In the genomic region with DNA sequence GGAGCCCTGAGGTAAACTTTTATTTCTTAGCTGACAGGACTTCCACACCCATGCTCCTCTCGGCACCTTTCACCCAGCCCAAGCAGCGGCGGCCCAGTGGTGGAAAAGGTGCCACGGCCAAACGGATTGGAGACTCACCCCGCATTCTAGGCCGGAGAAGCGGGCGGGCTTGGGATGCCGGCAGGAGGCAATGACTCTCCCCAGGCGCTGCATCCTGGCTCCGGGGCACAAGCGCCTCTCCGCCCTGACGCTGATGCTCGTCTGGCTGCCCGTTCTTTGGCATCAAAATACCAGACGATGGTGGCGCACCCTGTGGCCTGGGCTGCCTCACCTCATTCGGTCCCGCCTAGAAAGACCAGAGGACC, we compare ENCODE assay signal across 12 cellular contexts. TPM values are rescaled to one million over a fixed set of nuclear protein-coding genes. Genes with fewer than 3 reads are reported as not detected.
DNase-seq lines count a peak whose midpoint lies in the region; ATAC-seq, FAIRE-seq and TF ChIP-seq lines count a peak whose summit lies in the region.
"Had no signal": no experiment of that assay in that cellular context is flagged by ENCODE, and none has a peak within 500 bp of the region (broad histone marks: within the 10 kb centered on the region; RNA-seq: fewer than 3 reads in every experiment).

No MANE protein-coding gene starts in this region.

- H3K27me3 ChIP-seq in CD8-positive, alpha-beta T cell (ENCODE audit: insufficient read depth, low read length) = no peaks in the 10 kb centered on the region
- H3K27me3 ChIP-seq in ovary = no peaks in the 10 kb centered on the region
- H3K27me3 ChIP-seq: MG63 had no signal

- no peak for ATAC-seq in CD8-positive, alpha-beta T cell
- ATAC-seq in HG03378 (IDR thresholded peaks at IDR 0.05; ENCODE audit: unreplicated experiment) = no peak
- ATAC-seq: HCT116 had no signal

- H3K36me3 Mint-ChIP-seq in CD8-positive, alpha-beta T cell = peaks cover 46% of the 10 kb centered on the region

- no peak for DNase-seq in CD8-positive, alpha-beta T cell
- DNase-seq in RWPE1 (ENCODE audit: low spot score) (no peak), epithelial cell of prostate (ENCODE audit: low read depth, low spot score) (no peak), ovary (no peak), HK-2 (ENCODE audit: unreplicated experiment) (no peak), RCC 7860 (ENCODE audit: low spot score) (no peak)
- no peak for DNase-seq in stimulated activated CD4-positive, alpha-beta T cell treated with anti-CD3 and anti-CD28 coated beads, Interleukin-15, amount 100 ng/mL, for 24 hours

- intact Hi-C loops in CD8-positive, alpha-beta T cell (cut with DNase I, micrococcal nuclease) = loop anchor here (10.0 kb wide), 3 partner anchors 434 to 1614 kb away; a partner anchor contains a TSS
- intact Hi-C loops in ovary (cut with DNase I) = loop anchor here in 1 of 4 donors (10.0 kb wide), 1 partner anchor 146 kb away; a partner anchor contains a TSS

- H3K4me1 Mint-ChIP-seq in CD8-positive, alpha-beta T cell (ENCODE audit: low read depth) = peaks cover 3% of the 10 kb centered on the region

- peaks cover 24% of the 10 kb centered on the region for H3K9me3 ChIP-seq in CD8-positive, alpha-beta T cell (ENCODE audit: low read length)
- H3K9me3 ChIP-seq in ovary = peaks cover 0 to 32% of the 10 kb centered on the region in 2 donors

- no peak for TF ChIP-seq CTCF in CD8-positive, alpha-beta T cell (IDR thresholded peaks at IDR 0.05)
- TF ChIP-seq CTCF in RWPE1 (conservative IDR thresholded peaks at IDR 0.05; ENCODE audit: low read depth) = no peak
- TF ChIP-seq CTCF in ovary (IDR thresholded peaks at IDR 0.05) = no peak

- no peak for TF ChIP-seq EP300 in ovary (IDR thresholded peaks at IDR 0.05)

- H3K4me3 Mint-ChIP-seq in CD8-positive, alpha-beta T cell = peak overlapping the region; percentile 67

- no peaks in the 10 kb centered on the region for H3K4me1 ChIP-seq in CD8-positive, alpha-beta T cell (ENCODE audit: insufficient read depth, low read length)
- H3K4me1 ChIP-seq in ovary (ENCODE audit: insufficient read depth) = no peaks in the 10 kb centered on the region

- H3K9me3 Mint-ChIP-seq in CD8-positive, alpha-beta T cell = peaks cover 51% of the 10 kb centered on the region

- POLR2A ChIA-PET in CD8-positive, alpha-beta T cell (lab: Charles Lee) = no interaction called here
- POLR2A ChIA-PET in RWPE1 (lab: Yijun Ruan, JAX; ENCODE audit: low non-redundant PET) = no interaction called here

- H3K36me3 ChIP-seq in CD8-positive, alpha-beta T cell (ENCODE audit: insufficient read depth, low read length) = peaks cover 2% of the 10 kb centered on the region
- H3K36me3 ChIP-seq in ovary = no peaks in the 10 kb centered on the region

- H3K4me3 ChIP-seq in CD8-positive, alpha-beta T cell (ENCODE audit: low read depth, low read length) = peak overlapping the region; percentile 46
- peak overlapping the region; percentile 35 for H3K4me3 ChIP-seq in ovary
- H3K4me3 ChIP-seq: MG63 had no signal

- TF ChIP-seq POLR2A in ovary (IDR thresholded peaks at IDR 0.05) = no peak

- no peak overlapping the region for H3K27ac Mint-ChIP-seq in CD8-positive, alpha-beta T cell

- WGBS in ovary, 3 donors = 2 to 4% (median 4%) methylated on average over 18 to 21 of the region's 21 CpGs

- no peak overlapping the region for H3K27ac ChIP-seq in CD8-positive, alpha-beta T cell (ENCODE audit: low read depth, low read length)
- peak overlapping the region; percentile 82 for H3K27ac ChIP-seq in RWPE1
- peak overlapping the region; percentile 86 for H3K27ac ChIP-seq in epithelial cell of prostate
- H3K27ac ChIP-seq in ovary = no peak overlapping the region

- CTCF ChIA-PET in CD8-positive, alpha-beta T cell (lab: Charles Lee) = no interaction called here
- CTCF ChIA-PET in RWPE1 (lab: Yijun Ruan, JAX) = interaction anchor here (0.7 kb wide), 1 partner anchor 722 kb away, joined by 3 read pairs; no protein-coding TSS in a partner anchor

- no peak for FAIRE-seq in RCC 7860 (lab: Jason Lieb, UNC)

- H3K27me3 Mint-ChIP-seq in CD8-positive, alpha-beta T cell (ENCODE audit: low read depth) = peaks cover 7% of the 10 kb centered on the region
- H3K27me3 Mint-ChIP-seq: brain had no signal

RNA-seq across cellular contexts. Expression of a gene that starts 6.7 kb away (rescaled TPM):
- total RNA-seq in CD8-positive, alpha-beta T cell = 10 to 100 TPM; 11.2 to 13.0 TPM
- total RNA-seq in ovary = 10 to 100 TPM; 13.4 to 38.1 (median 28.0) TPM
- polyA plus RNA-seq in ovary = 10 to 100 TPM in 1 of 2 donors, 1 to 10 TPM in 1; 7.3 to 14.5 TPM

RNA-seq across cellular contexts. Expression of a gene that starts 24.5 kb away (rescaled TPM):
- not detected for total RNA-seq in CD8-positive, alpha-beta T cell
- total RNA-seq in ovary = 1 to 10 TPM in 1 of 7 donors, under 1 TPM in 4, not detected in 2; 0.54 to 2.6 (median 0.78) TPM
- under 1 TPM in 1 of 2 donors, not detected in 1; 0.38 TPM for polyA plus RNA-seq in ovary
- total RNA-seq: myocyte had no signal

RNA-seq across cellular contexts. Expression of a gene that starts 34.9 kb away (rescaled TPM):
- total RNA-seq in CD8-positive, alpha-beta T cell = under 1 TPM in 1 of 2 experiments, not detected in 1; 0.50 TPM
- total RNA-seq in ovary = 1 to 10 TPM in 5 of 7 donors, under 1 TPM in 2; 0.36 to 2.4 (median 1.4) TPM
- polyA plus RNA-seq in ovary = 1 to 10 TPM in 1 of 2 donors, under 1 TPM in 1; 0.62 to 1.3 TPM

RNA-seq across cellular contexts. Expression of a gene that starts 49.8 kb away (rescaled TPM):
- 1 to 10 TPM; 1.2 to 1.4 TPM for total RNA-seq in CD8-positive, alpha-beta T cell
- 10 to 100 TPM in 6 of 7 donors, 1 to 10 TPM in 1; 9.0 to 17.5 (median 15.7) TPM for total RNA-seq in ovary
- 10 to 100 TPM; 11.4 to 12.0 TPM for polyA plus RNA-seq in ovary

Comparison
In these comparisons a context has a peak if more than half of its experiments do, and no peak if none do; other contexts are left out.
1. H3K27ac ChIP-seq: peak in RWPE1 (single experiment) and epithelial cell of prostate (single experiment); none in CD8-positive, alpha-beta T cell (single experiment) and ovary (0 of 2).